Comparison of ENCODE assay signal across 1 cellular context in the genomic region with DNA sequence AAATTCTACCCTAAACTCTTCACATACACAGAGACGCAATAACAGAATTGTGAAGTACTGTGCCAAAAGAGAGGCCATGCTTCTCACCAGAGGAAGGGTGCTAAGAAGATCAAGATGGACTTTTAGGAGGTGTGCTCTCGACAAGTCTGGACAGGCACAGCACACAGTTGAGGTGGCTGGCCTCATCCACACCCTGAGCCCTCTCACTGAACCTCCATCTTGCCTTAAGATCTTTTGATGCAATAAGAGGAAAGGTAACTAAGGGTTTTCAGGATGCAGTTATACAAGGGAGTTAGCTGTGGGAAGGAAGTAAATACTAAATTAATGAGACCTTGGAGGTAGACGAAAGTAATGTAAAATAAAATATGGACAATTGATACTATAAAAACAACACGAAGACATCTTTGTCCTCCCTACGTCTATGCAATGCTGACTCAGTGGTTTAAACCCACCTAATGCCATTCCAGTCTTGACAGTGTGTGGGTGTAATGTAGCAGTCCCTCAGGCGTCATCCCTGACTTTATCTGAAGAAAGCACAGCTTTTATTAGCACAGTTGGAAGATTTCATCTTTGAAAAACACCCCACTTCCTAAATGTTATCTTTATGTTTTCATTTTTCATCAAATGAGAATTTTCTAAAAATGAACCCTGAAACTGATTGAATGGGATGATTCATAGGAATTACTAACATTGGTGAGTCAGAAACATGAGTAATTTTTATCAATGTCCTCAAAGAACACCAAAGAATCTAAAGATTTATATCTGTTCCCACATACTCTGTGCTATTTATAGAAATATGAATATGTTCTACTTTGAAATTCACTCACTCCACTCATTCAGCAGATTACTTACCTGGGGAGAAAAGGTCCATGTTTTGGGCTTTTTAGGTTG.
TF ChIP-seq lines count a peak whose summit lies in the region.

No MANE protein-coding gene starts in this region.

TF ChIP-seq in HEK293, 187 proteins besides CTCF, POLR2A, EP300 and RAD21 (continued from another document):
- TF ChIP-seq, protein P1, sequence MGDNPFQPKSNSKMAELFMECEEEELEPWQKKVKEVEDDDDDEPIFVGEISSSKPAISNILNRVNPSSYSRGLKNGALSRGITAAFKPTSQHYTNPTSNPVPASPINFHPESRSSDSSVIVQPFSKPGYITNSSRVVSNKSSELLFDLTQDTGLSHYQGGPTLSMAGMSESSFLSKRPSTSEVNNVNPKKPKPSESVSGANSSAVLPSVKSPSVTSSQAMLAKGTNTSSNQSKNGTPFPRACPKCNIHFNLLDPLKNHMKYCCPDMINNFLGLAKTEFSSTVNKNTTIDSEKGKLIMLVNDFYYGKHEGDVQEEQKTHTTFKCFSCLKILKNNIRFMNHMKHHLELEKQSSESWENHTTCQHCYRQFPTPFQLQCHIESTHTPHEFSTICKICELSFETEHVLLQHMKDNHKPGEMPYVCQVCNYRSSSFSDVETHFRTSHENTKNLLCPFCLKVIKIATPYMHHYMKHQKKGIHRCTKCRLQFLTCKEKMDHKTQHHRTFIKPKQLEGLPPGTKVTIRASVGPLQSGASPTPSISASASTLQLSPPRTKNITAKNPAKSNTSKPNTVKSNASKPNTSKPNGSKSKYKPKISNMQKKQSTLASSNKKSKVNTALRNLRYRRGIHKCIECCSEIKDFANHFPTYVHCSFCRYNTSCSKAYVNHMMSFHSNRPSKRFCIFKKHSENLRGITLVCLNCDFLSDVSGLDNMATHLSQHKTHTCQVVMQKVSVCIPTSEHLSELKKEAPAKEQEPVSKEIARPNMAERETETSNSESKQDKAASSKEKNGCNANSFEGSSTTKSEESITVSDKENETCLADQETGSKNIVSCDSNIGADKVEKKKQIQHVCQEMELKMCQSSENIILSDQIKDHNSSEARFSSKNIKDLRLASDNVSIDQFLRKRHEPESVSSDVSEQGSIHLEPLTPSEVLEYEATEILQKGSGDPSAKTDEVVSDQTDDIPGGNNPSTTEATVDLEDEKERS (tag by site-specific recombination; IDR thresholded peaks at IDR 0.05) = no peak
- TF ChIP-seq ZFHX2 (tag by site-specific recombination; conservative IDR thresholded peaks at IDR 0.05) (peak; percentile 63), EGR2 (tag by site-specific recombination; IDR thresholded peaks at IDR 0.05; ENCODE audit: low read depth) (peak; percentile 38; the same call in 1 of the 2 replicates), ZNF114 (tag by site-specific recombination; IDR thresholded peaks at IDR 0.05) (no peak), GLIS1 (tag by site-specific recombination; IDR thresholded peaks at IDR 0.05) (no peak), HOXA7 (CRISPR knock-in tag; IDR thresholded peaks at IDR 0.05; ENCODE audit: borderline replicate concordance) (no peak), MEIS1 (CRISPR knock-in tag; IDR thresholded peaks at IDR 0.05; ENCODE audit: borderline replicate concordance) (no peak), ZNF292 (tag by site-specific recombination; IDR thresholded peaks at IDR 0.05; ENCODE audit: borderline replicate concordance, low read depth) (no peak)
